In genomic region chr3:124229836-124230235, GRCh38 we compare ENCODE assay signal across 24 cellular contexts.
"Had no signal": no experiment of that assay in that cellular context is flagged by ENCODE, and none has a peak within 500 bp of the region (broad histone marks: within the 10 kb centered on the region; RNA-seq: fewer than 3 reads in every experiment).

No MANE protein-coding gene starts in this region.

- H3K27ac Mint-ChIP-seq: memory B cell; naive thymus-derived CD4-positive, alpha-beta T cell; nephron; stimulated activated memory B cell treated with anti-CD40 and anti-IgM and Interleukin-4, amounts not matched to agents 10 μg/mL and 1 μg/mL and 100 μg/mL, for 72 hours; type B pancreatic cell had no signal

- H3K4me3 Mint-ChIP-seq: memory B cell; naive thymus-derived CD4-positive, alpha-beta T cell; nephron; neural crest cell; stimulated activated memory B cell treated with anti-CD40 and anti-IgM and Interleukin-4, amounts not matched to agents 10 μg/mL and 1 μg/mL and 100 μg/mL, for 72 hours; stimulated activated naive CD8-positive, alpha-beta T cell treated with anti-CD3 and anti-CD28 coated beads, Interleukin-15, amount 100 ng/mL, for 72 hours; type B pancreatic cell had no signal

- H3K36me3 Mint-ChIP-seq: memory B cell; stimulated activated memory B cell treated with anti-CD40 and anti-IgM and Interleukin-4, amounts not matched to agents 10 μg/mL and 1 μg/mL and 100 μg/mL, for 72 hours had no signal

- H3K27me3 Mint-ChIP-seq: type B pancreatic cell had no signal

- H3K4me1 Mint-ChIP-seq: memory B cell; stimulated activated memory B cell treated with anti-CD40 and anti-IgM and Interleukin-4, amounts not matched to agents 10 μg/mL and 1 μg/mL and 100 μg/mL, for 72 hours; stimulated activated naive CD8-positive, alpha-beta T cell treated with anti-CD3 and anti-CD28 coated beads, Interleukin-15, amount 100 ng/mL, for 72 hours had no signal

- DNase-seq: hippocampal formation; left ventricle myocardium inferior; midbrain; mucosa of descending colon; naive thymus-derived CD4-positive, alpha-beta T cell; pancreas; retina; right cardiac atrium; small intestine; spleen; stimulated activated CD4-positive, alpha-beta T cell treated with anti-CD3 and anti-CD28 coated beads, Interleukin-4, amount 100 ng/mL, for 4 hours; stimulated activated CD8-positive, alpha-beta memory T cell treated with anti-CD3 and anti-CD28 coated beads, Interleukin-4, amount 100 ng/mL, for 48 hours; stimulated activated naive CD4-positive, alpha-beta T cell treated with Interleukin-2 at 50 U/mL for 16 hours; stimulated activated naive CD8-positive, alpha-beta T cell treated with anti-CD3 and anti-CD28 coated beads, Interleukin-15, amount 100 ng/mL, for 72 hours; substantia nigra; uterus had no signal

- H3K4me1 ChIP-seq: pancreas, prostate gland, tibial nerve, uterus had no signal

- H3K9me3 ChIP-seq: mucosa of descending colon, pancreas, prostate gland, uterus had no signal

- H3K27me3 ChIP-seq: pancreas, tibial nerve, uterus had no signal

- H3K27ac ChIP-seq: left ventricle myocardium inferior, pancreas, prostate gland, spleen, tibial nerve, uterus had no signal

- H3K9me3 Mint-ChIP-seq: stimulated activated naive CD8-positive, alpha-beta T cell treated with anti-CD3 and anti-CD28 coated beads, Interleukin-15, amount 100 ng/mL, for 72 hours had no signal

- FAIRE-seq: pancreas, small intestine had no signal

- H3K36me3 ChIP-seq: pancreas, prostate gland, uterus had no signal

- H3K4me3 ChIP-seq: left ventricle myocardium inferior, lung, mucosa of descending colon, pancreas, prostate gland, spleen, tibial nerve, uterus had no signal
